In genomic region chr2:230134496-230135073, GRCh38 we compare ENCODE assay signal across 14 cellular contexts.
A peak's percentile ranks its signal among the peaks of the same experiment; 100 is the strongest.
DNase-seq lines count a peak whose midpoint lies in the region; ATAC-seq and TF ChIP-seq lines count a peak whose summit lies in the region.
"Had no signal": no experiment of that assay in that cellular context is flagged by ENCODE, and none has a peak within 500 bp of the region (broad histone marks: within the 10 kb centered on the region; RNA-seq: fewer than 3 reads in every experiment).

No MANE protein-coding gene starts in this region.

- H3K36me3 Mint-ChIP-seq in stimulated activated effector memory CD8-positive, alpha-beta T cell treated with anti-CD3 and anti-CD28 coated beads, Interleukin-12 subunit alpha, Interleukin-12 subunit beta, amount 100 ng/mL, for 72 hours: no peaks in the 10 kb centered on the region
- H3K36me3 Mint-ChIP-seq in activated CD4-positive, alpha-beta T cell treated with anti-CD3 and anti-CD28 coated beads for 36 hours (ENCODE audit: low read depth): no peaks in the 10 kb centered on the region

- H3K9me3 ChIP-seq in heart right ventricle (peaks cover 0 to 24% (median 11%) of the 10 kb centered on the region in 11 donors), MG63 (peaks cover 28% of the 10 kb centered on the region)
- H3K9me3 ChIP-seq: BE2C had no signal

- H3K27ac Mint-ChIP-seq in stimulated activated effector memory CD8-positive, alpha-beta T cell treated with anti-CD3 and anti-CD28 coated beads, Interleukin-12 subunit alpha, Interleukin-12 subunit beta, amount 100 ng/mL, for 72 hours: no peak overlapping the region
- H3K27ac Mint-ChIP-seq in activated CD4-positive, alpha-beta T cell treated with anti-CD3 and anti-CD28 coated beads for 36 hours: no peak overlapping the region
- H3K27ac Mint-ChIP-seq: activated T-cell treated with anti-CD3 and anti-CD28 coated beads, Interleukin-2, amount 50 U/mL, for 72 hours had no signal

- H3K27ac ChIP-seq in heart right ventricle: peak overlapping the region in 9 of 10 donors; percentile 21 to 80 (median 51)

- H3K36me3 ChIP-seq in heart right ventricle (no peaks in the 10 kb centered on the region), MG63 (no peaks in the 10 kb centered on the region)
- H3K36me3 ChIP-seq: BE2C had no signal

- peak; percentile 33 to 80 (median 64) for ATAC-seq in heart right ventricle
- ATAC-seq in stimulated activated effector memory CD8-positive, alpha-beta T cell treated with anti-CD3 and anti-CD28 coated beads, Interleukin-12 subunit alpha, Interleukin-12 subunit beta, amount 100 ng/mL, for 72 hours: peak; percentile 43
- ATAC-seq in GM19023 (IDR thresholded peaks at IDR 0.05; ENCODE audit: unreplicated experiment): no peak
- ATAC-seq in activated CD4-positive, alpha-beta T cell treated with anti-CD3 and anti-CD28 coated beads for 36 hours: no peak
- ATAC-seq: activated T-cell treated with anti-CD3 and anti-CD28 coated beads, Interleukin-2, amount 50 U/mL, for 72 hours had no signal

- H3K27me3 ChIP-seq in heart right ventricle (no peaks in the 10 kb centered on the region), MG63 (no peaks in the 10 kb centered on the region)
- H3K27me3 ChIP-seq: BE2C had no signal

- intact Hi-C loops in heart right ventricle (cut with DNase I) (loop anchor here in 2 of 10 donors (5.0 to 10.0 kb wide), 2 partner anchors 67 to 70 kb away; partner anchors contain the start of gene SLC16A14 (in 2 of the 2)), cardiac septum (cut with DNase I) (no loop called here)
- intact Hi-C loops in activated CD4-positive, alpha-beta T cell treated with anti-CD3 and anti-CD28 coated beads for 36 hours (cut with DNase I, micrococcal nuclease): no loop called here

- WGBS in heart right ventricle, 2 donors: 28 to 56% methylated on average over 1 of the region's 1 CpG

- H3K4me3 Mint-ChIP-seq in stimulated activated effector memory CD8-positive, alpha-beta T cell treated with anti-CD3 and anti-CD28 coated beads, Interleukin-12 subunit alpha, Interleukin-12 subunit beta, amount 100 ng/mL, for 72 hours: no peak overlapping the region
- no peak overlapping the region for H3K4me3 Mint-ChIP-seq in activated CD4-positive, alpha-beta T cell treated with anti-CD3 and anti-CD28 coated beads for 36 hours
- H3K4me3 Mint-ChIP-seq: activated T-cell treated with anti-CD3 and anti-CD28 coated beads, Interleukin-2, amount 50 U/mL, for 72 hours had no signal

- CTCF ChIA-PET in activated CD4-positive, alpha-beta T cell treated with anti-CD3 and anti-CD28 coated beads for 36 hours (lab: Charles Lee): interaction anchor here (0.6 to 0.9 kb wide), 2 partner anchors 24 to 37 kb away, joined by 3 to 4 read pairs; no protein-coding TSS in a partner anchor

- H3K9me3 Mint-ChIP-seq in stimulated activated effector memory CD8-positive, alpha-beta T cell treated with anti-CD3 and anti-CD28 coated beads, Interleukin-12 subunit alpha, Interleukin-12 subunit beta, amount 100 ng/mL, for 72 hours: peaks cover 5% of the 10 kb centered on the region
- H3K9me3 Mint-ChIP-seq in activated CD4-positive, alpha-beta T cell treated with anti-CD3 and anti-CD28 coated beads for 36 hours (ENCODE audit: low read depth): no peaks in the 10 kb centered on the region
- H3K9me3 Mint-ChIP-seq: activated T-cell treated with anti-CD3 and anti-CD28 coated beads, Interleukin-2, amount 50 U/mL, for 72 hours had no signal

- no peak for TF ChIP-seq CTCF in heart right ventricle (IDR thresholded peaks at IDR 0.05)

- H3K4me1 Mint-ChIP-seq in stimulated activated effector memory CD8-positive, alpha-beta T cell treated with anti-CD3 and anti-CD28 coated beads, Interleukin-12 subunit alpha, Interleukin-12 subunit beta, amount 100 ng/mL, for 72 hours: no peaks in the 10 kb centered on the region
- no peaks in the 10 kb centered on the region for H3K4me1 Mint-ChIP-seq in activated CD4-positive, alpha-beta T cell treated with anti-CD3 and anti-CD28 coated beads for 36 hours

- DNase-seq in heart right ventricle (no peak), cardiac septum (ENCODE audit: low spot score) (no peak), MG63 (peak; percentile 54), dermis blood vessel endothelial cell (peak; percentile 90), kidney glomerular epithelial cell (lab: John Stamatoyannopoulos, UW) (no peak)
- no peak for DNase-seq in stimulated activated effector memory CD8-positive, alpha-beta T cell treated with anti-CD3 and anti-CD28 coated beads, Interleukin-12 subunit alpha, Interleukin-12 subunit beta, amount 100 ng/mL, for 72 hours (ENCODE audit: low spot score in 2 of 2)
- DNase-seq in activated CD4-positive, alpha-beta T cell treated with anti-CD3 and anti-CD28 coated beads for 36 hours: no peak
- DNase-seq: activated T-cell treated with anti-CD3 and anti-CD28 coated beads, Interleukin-2, amount 50 U/mL, for 72 hours; BE2C; effector CD8-positive, alpha-beta T cell; NCI-H1694; stimulated activated CD4-positive, alpha-beta T cell treated with anti-CD3 and anti-CD28 coated beads, Interleukin-4, amount 100 ng/mL, for 4 hours had no signal

- no peaks in the 10 kb centered on the region for H3K27me3 Mint-ChIP-seq in activated CD4-positive, alpha-beta T cell treated with anti-CD3 and anti-CD28 coated beads for 36 hours

- POLR2A ChIA-PET in activated CD4-positive, alpha-beta T cell treated with anti-CD3 and anti-CD28 coated beads for 36 hours (lab: Charles Lee): no interaction called here

- no peak overlapping the region for H3K4me3 ChIP-seq in heart right ventricle
- H3K4me3 ChIP-seq in MG63: no peak overlapping the region
- H3K4me3 ChIP-seq: lung had no signal

- peaks cover 0 to 39% (median 21%) of the 10 kb centered on the region in 9 donors for H3K4me1 ChIP-seq in heart right ventricle
- H3K4me1 ChIP-seq: BE2C had no signal

Comparison
In these comparisons a context has a peak if more than half of its experiments do, and no peak if none do; other contexts are left out.
1. ATAC-seq: peak in heart right ventricle (8 of 8) and stimulated activated effector memory CD8-positive, alpha-beta T cell treated with anti-CD3 and anti-CD28 coated beads, Interleukin-12 subunit alpha, Interleukin-12 subunit beta, amount 100 ng/mL, for 72 hours (single experiment); none in GM19023 (single experiment) and activated CD4-positive, alpha-beta T cell treated with anti-CD3 and anti-CD28 coated beads for 36 hours (single experiment).
2. DNase-seq: peak in MG63 (single experiment) and dermis blood vessel endothelial cell (single experiment); none in heart right ventricle (0 of 2), cardiac septum (single experiment), stimulated activated effector memory CD8-positive, alpha-beta T cell treated with anti-CD3 and anti-CD28 coated beads, Interleukin-12 subunit alpha, Interleukin-12 subunit beta, amount 100 ng/mL, for 72 hours (0 of 2), activated CD4-positive, alpha-beta T cell treated with anti-CD3 and anti-CD28 coated beads for 36 hours (single experiment) and kidney glomerular epithelial cell (single experiment).